11 cellular contexts compared by ENCODE assay signal in genomic region chr6:93418113-93418447, GRCh38. TPM values are rescaled to one million over a fixed set of nuclear protein-coding genes. Genes with fewer than 3 reads are reported as not detected.
DNase-seq lines count a peak whose midpoint lies in the region; ATAC-seq and TF ChIP-seq lines count a peak whose summit lies in the region.
"Had no signal": no experiment of that assay in that cellular context is flagged by ENCODE, and none has a peak within 500 bp of the region (broad histone marks: within the 10 kb centered on the region; RNA-seq: fewer than 3 reads in every experiment).

No MANE protein-coding gene starts in this region.

- H3K27ac ChIP-seq in CD4-positive, alpha-beta T cell (ENCODE audit: low read depth, low read length): no peak overlapping the region
- no peak overlapping the region for H3K27ac ChIP-seq in HUES64 (ENCODE audit: low read depth, low read length)
- peak overlapping the region in 52 of 59 donors; percentile 8 to 90 (median 76) for H3K27ac ChIP-seq in dorsolateral prefrontal cortex
- H3K27ac ChIP-seq: neutrophil had no signal

- H3K4me1 Mint-ChIP-seq in CD4-positive, alpha-beta T cell (ENCODE audit: low read depth): peaks cover 16% of the 10 kb centered on the region
- H3K4me1 Mint-ChIP-seq in neural crest cell: peaks cover 37% of the 10 kb centered on the region

- CTCF ChIA-PET in CD4-positive, alpha-beta T cell (lab: Charles Lee): no interaction called here

- no peak for ATAC-seq in CD4-positive, alpha-beta T cell (ENCODE audit: poor library complexity)
- ATAC-seq in GM21619 (IDR thresholded peaks at IDR 0.05; ENCODE audit: unreplicated experiment): no peak

- H3K27me3 Mint-ChIP-seq in CD4-positive, alpha-beta T cell: peaks cover 67% of the 10 kb centered on the region
- H3K27me3 Mint-ChIP-seq in neural crest cell (ENCODE audit: low read depth): no peaks in the 10 kb centered on the region

- WGBS in HUES64: 0% methylated on average over 3 of the region's 6 CpGs

- no peaks in the 10 kb centered on the region; the same call in 1 of the 2 replicates for H3K36me3 ChIP-seq in HUES64 (ENCODE audit: insufficient read depth, low read length)
- H3K36me3 ChIP-seq: neutrophil had no signal

- no peaks in the 10 kb centered on the region for H3K9me3 Mint-ChIP-seq in CD4-positive, alpha-beta T cell
- H3K9me3 Mint-ChIP-seq in neural crest cell: no peaks in the 10 kb centered on the region
- H3K9me3 Mint-ChIP-seq: activated naive CD4-positive, alpha-beta T cell treated with anti-CD3 and anti-CD28 coated beads, Interleukin-2, amount 10 ng/mL, durations not matched to agents 7 days and 5 days had no signal

- peaks cover 64% of the 10 kb centered on the region for H3K27me3 ChIP-seq in CD4-positive, alpha-beta T cell (ENCODE audit: control insufficient read depth, insufficient read depth, low read length)
- H3K27me3 ChIP-seq in HUES64 (ENCODE audit: insufficient read depth, low read length) (peaks cover 56% of the 10 kb centered on the region), dorsolateral prefrontal cortex (peaks cover 0 to 24% (median 0%) of the 10 kb centered on the region in 45 donors)

- peak overlapping the region; percentile 58 for H3K4me3 Mint-ChIP-seq in CD4-positive, alpha-beta T cell
- peak overlapping the region; percentile 94 for H3K4me3 Mint-ChIP-seq in neural crest cell

- POLR2A ChIA-PET in CD4-positive, alpha-beta T cell (lab: Charles Lee): interaction anchor here (0.5 kb wide), 1 partner anchor 77 kb away, joined by 3 read pairs; no protein-coding TSS in a partner anchor

- H3K9ac ChIP-seq in HUES64 (ENCODE audit: low read depth, low read length): peak overlapping the region; percentile 70; the same call in 1 of the 2 replicates

- DNase-seq in CD4-positive, alpha-beta T cell: no peak
- DNase-seq in dorsolateral prefrontal cortex (no peak), neural crest cell (ENCODE audit: low read depth, low spot score) (no peak), HCEC 1CT (no peak), UCSD-AML1 (lab: John Stamatoyannopoulos, UW; ENCODE audit: unreplicated experiment) (no peak), SW480 (ENCODE audit: low spot score) (no peak)
- DNase-seq: activated naive CD4-positive, alpha-beta T cell treated with anti-CD3 and anti-CD28 coated beads, Interleukin-2, amount 10 ng/mL, durations not matched to agents 7 days and 5 days had no signal

- peak overlapping the region; percentile 97 for H3K4me3 ChIP-seq in HUES64 (ENCODE audit: low read length)
- peak overlapping the region; percentile 53 to 86 (median 73) for H3K4me3 ChIP-seq in dorsolateral prefrontal cortex

- peaks cover 21% of the 10 kb centered on the region for H3K4me1 ChIP-seq in HUES64 (ENCODE audit: insufficient read depth, low read length)

- no peaks in the 10 kb centered on the region for H3K9me3 ChIP-seq in CD4-positive, alpha-beta T cell (ENCODE audit: control insufficient read depth, low read length)
- H3K9me3 ChIP-seq in HUES64 (ENCODE audit: insufficient read depth, low read depth, low read length): no peaks in the 10 kb centered on the region
- H3K9me3 ChIP-seq: neutrophil had no signal

- H3K27ac Mint-ChIP-seq in CD4-positive, alpha-beta T cell: no peak overlapping the region
- H3K27ac Mint-ChIP-seq in neural crest cell (ENCODE audit: unreplicated experiment): peak overlapping the region; percentile 36

- H3K36me3 Mint-ChIP-seq in CD4-positive, alpha-beta T cell (ENCODE audit: low read depth): no peaks in the 10 kb centered on the region
- H3K36me3 Mint-ChIP-seq in neural crest cell (ENCODE audit: low read depth): no peaks in the 10 kb centered on the region
- H3K36me3 Mint-ChIP-seq: activated naive CD4-positive, alpha-beta T cell treated with anti-CD3 and anti-CD28 coated beads, Interleukin-2, amount 10 ng/mL, durations not matched to agents 7 days and 5 days had no signal

- intact Hi-C loops in CD4-positive, alpha-beta T cell (cut with DNase I, micrococcal nuclease): no loop called here
- intact Hi-C loops in dorsolateral prefrontal cortex (cut with DNase I): no loop called here

- TF ChIP-seq CTCF in CD4-positive, alpha-beta T cell (IDR thresholded peaks at IDR 0.05): no peak
- TF ChIP-seq CTCF in dorsolateral prefrontal cortex (IDR thresholded peaks at IDR 0.05 in 54 of 56, conservative IDR thresholded peaks at IDR 0.05 in 2 of 56; ENCODE audit: low read depth in 1 of 56, partially characterized antibody in 56 of 56) (peak in 1 of 56 donors; percentile 32), neural crest cell (conservative IDR thresholded peaks at IDR 0.05) (peak; percentile 40)

RNA-seq across cellular contexts. Expression of gene EPHA7, which starts 1.3 kb away (rescaled TPM):
- not detected for total RNA-seq in CD4-positive, alpha-beta T cell
- 15.3 TPM for polyA plus RNA-seq in HUES64 (2013, experiment 1 of 2)
- polyA plus RNA-seq in HUES64 (2013, experiment 2 of 2): 23.1 TPM
- 10 to 100 TPM in 117 of 120 experiments, 1 to 10 TPM in 3; 6.1 to 31.4 (median 18.2) TPM for total RNA-seq in dorsolateral prefrontal cortex
- 33.7 and 35.8 TPM in 2 replicates for total RNA-seq in neural crest cell
- total RNA-seq: RPMI7951 had no signal

Comparison
In these comparisons a context has a peak if more than half of its experiments do, and no peak if none do; other contexts are left out.
1. H3K27ac ChIP-seq: peak in dorsolateral prefrontal cortex (52 of 59); none in CD4-positive, alpha-beta T cell (single experiment) and HUES64 (single experiment).
2. RNA of gene EPHA7, which starts 1.3 kb away (total RNA-seq): 33.7 to 35.8 TPM in neural crest cell and 6.1 to 31.4 TPM in dorsolateral prefrontal cortex; not detected in CD4-positive, alpha-beta T cell; every median in the first group is over 4 times any median in the second.